ENCODE assay signal across 8 cellular contexts in the genomic region with DNA sequence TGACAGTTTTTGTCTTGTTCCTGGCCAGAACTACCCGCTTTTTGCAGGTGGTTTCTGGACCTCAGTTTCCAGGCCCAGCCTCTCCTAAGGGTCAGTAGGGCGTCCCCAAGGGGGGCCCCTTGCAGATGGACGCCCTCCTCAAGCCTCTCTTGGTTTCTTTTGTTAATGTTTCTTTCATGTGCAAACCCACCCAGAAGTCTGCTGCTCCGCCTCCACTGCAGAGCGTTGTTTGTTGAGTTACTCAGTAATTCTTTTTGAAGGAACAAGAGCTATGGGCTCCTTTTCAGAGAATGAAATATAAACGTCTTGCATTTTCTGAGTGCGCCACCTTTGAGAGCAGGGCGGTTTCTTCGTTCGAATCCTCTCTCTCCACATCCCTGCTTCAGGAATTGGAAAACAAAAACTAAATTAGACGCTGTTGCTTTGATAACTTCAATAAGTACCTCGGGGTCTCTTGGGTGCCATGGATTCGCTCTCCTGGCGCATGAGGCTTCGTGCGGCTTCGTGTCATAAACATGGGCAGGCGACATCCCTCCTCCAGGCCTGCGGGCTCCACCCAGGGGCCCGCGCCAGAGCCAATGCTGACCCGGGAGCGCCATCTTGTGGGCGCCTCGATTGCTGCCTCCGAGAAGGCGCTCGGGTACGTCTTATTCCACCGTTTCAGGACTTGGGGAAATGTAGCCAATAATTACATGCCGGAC. TPM values are rescaled to one million over a fixed set of nuclear protein-coding genes. Genes with fewer than 3 reads are reported as not detected.
DNase-seq lines count a peak whose midpoint lies in the region; ATAC-seq, FAIRE-seq and TF ChIP-seq lines count a peak whose summit lies in the region.

No MANE protein-coding gene starts in this region.

- H3K4me3 Mint-ChIP-seq in activated T-helper 2 cell treated with anti-CD3 and anti-CD28 coated beads, Interferon-gamma antibody, Interleukin-2, Interleukin-4, amounts not matched to agents 10 μg/mL and 5 μg/mL and 100 μg/mL, durations not matched to agents 14 hours and 24 hours and 36 hours (ENCODE audit: low read depth) = no peak overlapping the region

- TF ChIP-seq CTCF in D721Med (IDR thresholded peaks at IDR 0.05; ENCODE audit: insufficient read depth, missing control alignments) (peak; percentile 88), foreskin fibroblast (IDR thresholded peaks at IDR 0.05; ENCODE audit: low read depth, low read length) (peak; percentile 98)

- peak; percentile 90 for ATAC-seq in GM21529 (IDR thresholded peaks at IDR 0.05; ENCODE audit: unreplicated experiment)

- H3K36me3 Mint-ChIP-seq in activated T-helper 2 cell treated with anti-CD3 and anti-CD28 coated beads, Interferon-gamma antibody, Interleukin-2, Interleukin-4, amounts not matched to agents 10 μg/mL and 5 μg/mL and 100 μg/mL, durations not matched to agents 14 hours and 24 hours and 36 hours (ENCODE audit: low read depth) = no peaks in the 10 kb centered on the region

- DNase-seq in D721Med (ENCODE audit: insufficient read length, low spot score) (peak; percentile 77), KBM-7 (peak; percentile 91), SHP77 (lab: John Stamatoyannopoulos, UW) (peak; percentile 72 to 73), foreskin fibroblast (peak; percentile 79 to 94), non-pigmented ciliary epithelial cell (ENCODE audit: low read depth) (peak; percentile 28)
- DNase-seq in activated T-helper 2 cell treated with anti-CD3 and anti-CD28 coated beads, Interferon-gamma antibody, Interleukin-2, Interleukin-4, amounts not matched to agents 10 μg/mL and 5 μg/mL and 100 μg/mL, durations not matched to agents 14 hours and 24 hours and 36 hours (ENCODE audit: low spot score) = peak; percentile 73

- no peaks in the 10 kb centered on the region for H3K27me3 Mint-ChIP-seq in activated T-helper 2 cell treated with anti-CD3 and anti-CD28 coated beads, Interferon-gamma antibody, Interleukin-2, Interleukin-4, amounts not matched to agents 10 μg/mL and 5 μg/mL and 100 μg/mL, durations not matched to agents 14 hours and 24 hours and 36 hours (ENCODE audit: low read depth)

- no peaks in the 10 kb centered on the region for H3K9me3 ChIP-seq in stomach smooth muscle (ENCODE audit: control insufficient read depth in 2 of 2, low read length in 2 of 2)

- no peaks in the 10 kb centered on the region for H3K9me3 Mint-ChIP-seq in activated T-helper 2 cell treated with anti-CD3 and anti-CD28 coated beads, Interferon-gamma antibody, Interleukin-2, Interleukin-4, amounts not matched to agents 10 μg/mL and 5 μg/mL and 100 μg/mL, durations not matched to agents 14 hours and 24 hours and 36 hours

- FAIRE-seq in D721Med (lab: Jason Lieb, UNC) = no peak

- H3K4me1 ChIP-seq in stomach smooth muscle (ENCODE audit: control insufficient read depth, insufficient read depth, low read length) = peaks cover 6% of the 10 kb centered on the region

- H3K9ac ChIP-seq in stomach smooth muscle (ENCODE audit: low read length in 2 of 2) = peak overlapping the region in 1 of 2 donors; percentile 29

- H3K4me1 Mint-ChIP-seq in activated T-helper 2 cell treated with anti-CD3 and anti-CD28 coated beads, Interferon-gamma antibody, Interleukin-2, Interleukin-4, amounts not matched to agents 10 μg/mL and 5 μg/mL and 100 μg/mL, durations not matched to agents 14 hours and 24 hours and 36 hours (ENCODE audit: low read depth) = peaks cover 6% of the 10 kb centered on the region

- H3K27ac Mint-ChIP-seq in activated T-helper 2 cell treated with anti-CD3 and anti-CD28 coated beads, Interferon-gamma antibody, Interleukin-2, Interleukin-4, amounts not matched to agents 10 μg/mL and 5 μg/mL and 100 μg/mL, durations not matched to agents 14 hours and 24 hours and 36 hours = no peak overlapping the region

- no peak overlapping the region for H3K27ac ChIP-seq in stomach smooth muscle (ENCODE audit: low read length)

- intact Hi-C loops in activated T-helper 2 cell treated with anti-CD3 and anti-CD28 coated beads, Interferon-gamma antibody, Interleukin-2, Interleukin-4, amounts not matched to agents 10 μg/mL and 5 μg/mL and 100 μg/mL, durations not matched to agents 14 hours and 24 hours and 36 hours (cut with micrococcal nuclease) = loop anchor here (1.0 to 10.0 kb wide), 4 partner anchors 86 to 710 kb away; a partner anchor contains a TSS

- no peaks in the 10 kb centered on the region for H3K36me3 ChIP-seq in stomach smooth muscle (ENCODE audit: control insufficient read depth in 2 of 2, insufficient read depth in 2 of 2, low read length in 2 of 2)

- H3K4me3 ChIP-seq in foreskin fibroblast (ENCODE audit: low read depth in 1 of 2, low read length in 2 of 2) (peak overlapping the region in 1 of 2 donors; percentile 21), stomach smooth muscle (ENCODE audit: low read length in 2 of 2) (peak overlapping the region; percentile 24 to 60)

- in situ Hi-C loops in KBM-7 (cut with MboI; ENCODE audit: low pct_unique_long_range_greater_than_20kb, low sequenced_read_pairs) = loop anchor here (25.0 kb wide), 1 partner anchor 482 kb away; no protein-coding TSS in a partner anchor

- H3K27me3 ChIP-seq in stomach smooth muscle (ENCODE audit: control insufficient read depth in 1 of 2, insufficient read depth in 2 of 2, low read length in 2 of 2) = peaks cover 0 to 2% of the 10 kb centered on the region in 2 donors

RNA-seq across cellular contexts. Expression of a gene that starts 38.3 kb away (rescaled TPM):
- not detected in 2 replicates for total RNA-seq in activated T-helper 2 cell treated with anti-CD3 and anti-CD28 coated beads, Interferon-gamma antibody, Interleukin-2, Interleukin-4, amounts not matched to agents 10 μg/mL and 5 μg/mL and 100 μg/mL, durations not matched to agents 14 hours and 24 hours and 36 hours

Comparison
In these comparisons a context has a peak if more than half of its experiments do, and no peak if none do; other contexts are left out.
1. DNase-seq: peak in every context shown above with its lines; median percentile 91 in KBM-7; 86 in foreskin fibroblast; 77 in D721Med; 73 in activated T-helper 2 cell treated with anti-CD3 and anti-CD28 coated beads, Interferon-gamma antibody, Interleukin-2, Interleukin-4, amounts not matched to agents 10 μg/mL and 5 μg/mL and 100 μg/mL, durations not matched to agents 14 hours and 24 hours and 36 hours; 72 in SHP77; 28 in non-pigmented ciliary epithelial cell.